7 cellular contexts compared by ENCODE assay signal in genomic region chr3:57952208-57952631, GRCh38. TPM values are rescaled to one million over a fixed set of nuclear protein-coding genes. Genes with fewer than 3 reads are reported as not detected.
A peak's percentile ranks its signal among the peaks of the same experiment; 100 is the strongest.
DNase-seq lines count a peak whose midpoint lies in the region; TF ChIP-seq lines count a peak whose summit lies in the region.

No MANE protein-coding gene starts in this region.

- H3K36me3 Mint-ChIP-seq in endothelial cell (ENCODE audit: low read depth, unreplicated experiment) = no peaks in the 10 kb centered on the region

- intact Hi-C loops in uterus (cut with DNase I; ENCODE audit: low total_unique reads) = no loop called here

- H3K27ac ChIP-seq in mesodermal cell (ENCODE audit: low read depth, low read length, severe bottlenecking) (peak overlapping the region; percentile 92), uterus (peak overlapping the region; percentile 95)

- peak; percentile 5 for DNase-seq in NCI-H2227 (lab: John Stamatoyannopoulos, UW; ENCODE audit: unreplicated experiment)
- no peak for DNase-seq in endothelial cell (ENCODE audit: low spot score)
- peak; percentile 81 to 91 for DNase-seq in uterus
- DNase-seq in NCI-H446 treated with DMSO at 0.1 percent for 48 hours (lab: John Stamatoyannopoulos, UW) = no peak
- DNase-seq in NCI-H2107 (lab: John Stamatoyannopoulos, UW) = no peak
- DNase-seq in central memory CD4-positive, alpha-beta T cell = no peak

- H3K4me1 Mint-ChIP-seq in endothelial cell (ENCODE audit: unreplicated experiment) = peaks cover 36% of the 10 kb centered on the region

- no peaks in the 10 kb centered on the region for H3K9me3 ChIP-seq in mesodermal cell (ENCODE audit: control insufficient read depth, low read length)
- H3K9me3 ChIP-seq in uterus = no peaks in the 10 kb centered on the region

- H3K4me3 Mint-ChIP-seq in endothelial cell (ENCODE audit: unreplicated experiment) = no peak overlapping the region

- no peaks in the 10 kb centered on the region for H3K36me3 ChIP-seq in mesodermal cell (ENCODE audit: control insufficient read depth, insufficient read depth, low read length)
- no peaks in the 10 kb centered on the region for H3K36me3 ChIP-seq in uterus

- TF ChIP-seq CTCF in endothelial cell (IDR thresholded peaks at IDR 0.05; ENCODE audit: unreplicated experiment) (no peak), uterus (IDR thresholded peaks at IDR 0.05) (no peak)

- peak overlapping the region; percentile 72 for H3K27ac Mint-ChIP-seq in endothelial cell (ENCODE audit: unreplicated experiment)

- H3K4me1 ChIP-seq in mesodermal cell (ENCODE audit: control insufficient read depth, insufficient read depth, low read length, poor library complexity, severe bottlenecking) (peaks cover 45% of the 10 kb centered on the region), uterus (peaks cover 0 to 6% of the 10 kb centered on the region in 2 donors)

- TF ChIP-seq POLR2A in uterus (IDR thresholded peaks at IDR 0.05) = peak; percentile 48 to 59

- H3K9me3 Mint-ChIP-seq in endothelial cell (ENCODE audit: unreplicated experiment) = no peaks in the 10 kb centered on the region

- H3K4me3 ChIP-seq in mesodermal cell (ENCODE audit: extremely low read depth, insufficient read depth, low read length, poor library complexity, severe bottlenecking) (no peak overlapping the region), uterus (no peak overlapping the region)

- H3K27me3 Mint-ChIP-seq in endothelial cell (ENCODE audit: unreplicated experiment) = peaks cover 7% of the 10 kb centered on the region

- 66 to 83% methylated on average over 4 of the region's 4 CpGs for WGBS in mesodermal cell (ENCODE audit: insufficient coverage in 2 of 2), 2 experiments

- no peaks in the 10 kb centered on the region for H3K27me3 ChIP-seq in uterus

RNA-seq across cellular contexts. Expression of gene FLNB, which starts 56.0 kb away (rescaled TPM):
- 216 TPM for total RNA-seq in endothelial cell (ENCODE audit: unreplicated experiment)
- polyA plus RNA-seq in mesodermal cell (2013, experiment 1 of 2) = 135 TPM
- 103 TPM for polyA plus RNA-seq in mesodermal cell (2013, experiment 2 of 2)
- 100 to 1,000 TPM in 3 of 4 donors, 10 to 100 TPM in 1; 52.4 to 283 (median 148) TPM for total RNA-seq in uterus

Comparison
In these comparisons a context has a peak if more than half of its experiments do, and no peak if none do; other contexts are left out.
1. DNase-seq: peak in NCI-H2227 (single experiment) and uterus (2 of 2); none in endothelial cell (single experiment), NCI-H446 treated with DMSO at 0.1 percent for 48 hours (single experiment), NCI-H2107 (single experiment) and central memory CD4-positive, alpha-beta T cell (single experiment).